Comparison of ENCODE assay signal across 1 cellular context in genomic region chr19:46736544-46737274, GRCh38.
A peak's percentile ranks its signal among the peaks of the same experiment; 100 is the strongest.
TF ChIP-seq lines count a peak whose summit lies in the region.

No MANE protein-coding gene starts in this region.

TF ChIP-seq in K562, 482 proteins besides CTCF, POLR2A, EP300 and RAD21 (continued from another document and continues in another):
- TF ChIP-seq FOXO4 (CRISPR knock-in tag; IDR thresholded peaks at IDR 0.05), result no peak
- TF ChIP-seq HDAC1 (IDR thresholded peaks at IDR 0.05), result peak in 1 of 2 experiments; percentile 73; a peak in 2 of 4 replicates
- no peak for TF ChIP-seq ILK (tag; IDR thresholded peaks at IDR 0.05; ENCODE audit: borderline replicate concordance, low read depth)
- TF ChIP-seq NFYB (IDR thresholded peaks at IDR 0.05; ENCODE audit: extremely low read depth, insufficient read length), result no peak
- TF ChIP-seq PCBP2 (IDR thresholded peaks at IDR 0.05; ENCODE audit: low read depth, low read length, poor library complexity, severe bottlenecking), result no peak
- TF ChIP-seq RFX7 (CRISPR knock-in tag; IDR thresholded peaks at IDR 0.05), result no peak
- peak; percentile 65 to 68; a peak in 3 of 4 replicates for TF ChIP-seq KDM1A (IDR thresholded peaks at IDR 0.05)
- TF ChIP-seq TAF15 (IDR thresholded peaks at IDR 0.05; ENCODE audit: low read depth, low read length), result no peak
- TF ChIP-seq TRIM28 (IDR thresholded peaks at IDR 0.05), result no peak
- TF ChIP-seq, protein P1, sequence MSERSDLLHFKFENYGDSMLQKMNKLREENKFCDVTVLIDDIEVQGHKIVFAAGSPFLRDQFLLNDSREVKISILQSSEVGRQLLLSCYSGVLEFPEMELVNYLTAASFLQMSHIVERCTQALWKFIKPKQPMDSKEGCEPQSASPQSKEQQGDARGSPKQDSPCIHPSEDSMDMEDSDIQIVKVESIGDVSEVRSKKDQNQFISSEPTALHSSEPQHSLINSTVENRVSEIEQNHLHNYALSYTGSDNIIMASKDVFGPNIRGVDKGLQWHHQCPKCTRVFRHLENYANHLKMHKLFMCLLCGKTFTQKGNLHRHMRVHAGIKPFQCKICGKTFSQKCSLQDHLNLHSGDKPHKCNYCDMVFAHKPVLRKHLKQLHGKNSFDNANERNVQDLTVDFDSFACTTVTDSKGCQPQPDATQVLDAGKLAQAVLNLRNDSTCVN (CRISPR knock-in tag; IDR thresholded peaks at IDR 0.05), result no peak
- no peak for TF ChIP-seq FOXJ3 (CRISPR knock-in tag; IDR thresholded peaks at IDR 0.05)
- peak; percentile 59; the same call in 1 of the 2 replicates for TF ChIP-seq ZNF592 (IDR thresholded peaks at IDR 0.05)
- TF ChIP-seq PPARD (CRISPR knock-in tag; IDR thresholded peaks at IDR 0.05), result no peak
- no peak for TF ChIP-seq TCF15 (CRISPR knock-in tag; IDR thresholded peaks at IDR 0.05)
- TF ChIP-seq ELF1 (tag; IDR thresholded peaks at IDR 0.05), result 0 out of 2 replicates have a peak, but pooled peaks have one; percentile 12
- no peak for TF ChIP-seq RBFOX2 (IDR thresholded peaks at IDR 0.05; ENCODE audit: low read depth, low read length)
- no peak for TF ChIP-seq MIER1 (IDR thresholded peaks at IDR 0.05; ENCODE audit: low read depth)
- TF ChIP-seq NR1H2 (CRISPR knock-in tag; IDR thresholded peaks at IDR 0.05), result no peak
- TF ChIP-seq, protein P2, sequence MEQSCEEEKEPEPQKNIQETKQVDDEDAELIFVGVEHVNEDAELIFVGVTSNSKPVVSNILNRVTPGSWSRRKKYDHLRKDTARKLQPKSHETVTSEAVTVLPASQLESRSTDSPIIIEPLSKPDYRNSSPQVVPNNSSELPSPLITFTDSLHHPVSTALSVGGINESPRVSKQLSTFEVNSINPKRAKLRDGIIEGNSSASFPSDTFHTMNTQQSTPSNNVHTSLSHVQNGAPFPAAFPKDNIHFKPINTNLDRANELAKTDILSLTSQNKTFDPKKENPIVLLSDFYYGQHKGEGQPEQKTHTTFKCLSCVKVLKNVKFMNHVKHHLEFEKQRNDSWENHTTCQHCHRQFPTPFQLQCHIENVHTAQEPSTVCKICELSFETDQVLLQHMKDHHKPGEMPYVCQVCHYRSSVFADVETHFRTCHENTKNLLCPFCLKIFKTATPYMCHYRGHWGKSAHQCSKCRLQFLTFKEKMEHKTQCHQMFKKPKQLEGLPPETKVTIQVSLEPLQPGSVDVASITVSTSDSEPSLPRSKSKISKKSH (CRISPR knock-in tag; IDR thresholded peaks at IDR 0.05), result no peak
- no peak for TF ChIP-seq ZFPM2 (CRISPR knock-in tag; IDR thresholded peaks at IDR 0.05)
- no peak for TF ChIP-seq NR2F6 (CRISPR knock-in tag; IDR thresholded peaks at IDR 0.05)
- no peak for TF ChIP-seq EHMT2 (IDR thresholded peaks at IDR 0.05)
- no peak for TF ChIP-seq PML (IDR thresholded peaks at IDR 0.05; ENCODE audit: low read length)
- TF ChIP-seq ERF (CRISPR knock-in tag; IDR thresholded peaks at IDR 0.05), result no peak
- TF ChIP-seq SMAD2 (IDR thresholded peaks at IDR 0.05; ENCODE audit: low read depth, low read length), result no peak
- no peak for TF ChIP-seq BRF1 (IDR thresholded peaks at IDR 0.05; ENCODE audit: borderline replicate concordance, extremely low read depth, insufficient read length)
- TF ChIP-seq, protein P3, sequence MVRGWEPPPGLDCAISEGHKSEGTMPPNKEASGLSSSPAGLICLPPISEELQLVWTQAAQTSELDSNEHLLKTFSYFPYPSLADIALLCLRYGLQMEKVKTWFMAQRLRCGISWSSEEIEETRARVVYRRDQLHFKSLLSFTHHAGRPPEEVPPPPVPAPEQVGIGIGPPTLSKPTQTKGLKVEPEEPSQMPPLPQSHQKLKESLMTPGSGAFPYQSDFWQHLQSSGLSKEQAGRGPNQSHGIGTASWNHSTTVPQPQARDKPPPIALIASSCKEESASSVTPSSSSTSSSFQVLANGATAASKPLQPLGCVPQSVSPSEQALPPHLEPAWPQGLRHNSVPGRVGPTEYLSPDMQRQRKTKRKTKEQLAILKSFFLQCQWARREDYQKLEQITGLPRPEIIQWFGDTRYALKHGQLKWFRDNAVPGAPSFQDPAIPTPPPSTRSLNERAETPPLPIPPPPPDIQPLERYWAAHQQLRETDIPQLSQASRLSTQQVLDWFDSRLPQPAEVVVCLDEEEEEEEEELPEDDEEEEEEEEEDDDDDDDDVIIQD (CRISPR knock-in tag; IDR thresholded peaks at IDR 0.05), result no peak
- TF ChIP-seq IFI16 (CRISPR knock-in tag; IDR thresholded peaks at IDR 0.05), result no peak
- no peak for TF ChIP-seq KAT2B (IDR thresholded peaks at IDR 0.05; ENCODE audit: low read depth, low read length)
- TF ChIP-seq ZNF76 (CRISPR knock-in tag; IDR thresholded peaks at IDR 0.05; ENCODE audit: borderline replicate concordance), result no peak
- TF ChIP-seq MEIS2 (IDR thresholded peaks at IDR 0.05; ENCODE audit: partially characterized antibody), result no peak
- no peak for TF ChIP-seq ID3 (CRISPR knock-in tag; IDR thresholded peaks at IDR 0.05)
- no peak for TF ChIP-seq ID3 (tag; IDR thresholded peaks at IDR 0.05)
- TF ChIP-seq MXI1 (IDR thresholded peaks at IDR 0.05; ENCODE audit: low read depth, low read length), result peak; percentile 42; the same call in 1 of the 2 replicates
- TF ChIP-seq CBX1 (IDR thresholded peaks at IDR 0.05; ENCODE audit: low read depth), result no peak
- 0 out of 2 replicates have a peak, but pooled peaks have one; percentile 21 for TF ChIP-seq CC2D1A (IDR thresholded peaks at IDR 0.05)
- TF ChIP-seq FOXP4 (CRISPR knock-in tag; IDR thresholded peaks at IDR 0.05; ENCODE audit: borderline replicate concordance), result no peak
- TF ChIP-seq POLR3G (IDR thresholded peaks at IDR 0.05; ENCODE audit: extremely low read depth, insufficient read length, insufficient replicate concordance), result no peak
